In the genomic region with DNA sequence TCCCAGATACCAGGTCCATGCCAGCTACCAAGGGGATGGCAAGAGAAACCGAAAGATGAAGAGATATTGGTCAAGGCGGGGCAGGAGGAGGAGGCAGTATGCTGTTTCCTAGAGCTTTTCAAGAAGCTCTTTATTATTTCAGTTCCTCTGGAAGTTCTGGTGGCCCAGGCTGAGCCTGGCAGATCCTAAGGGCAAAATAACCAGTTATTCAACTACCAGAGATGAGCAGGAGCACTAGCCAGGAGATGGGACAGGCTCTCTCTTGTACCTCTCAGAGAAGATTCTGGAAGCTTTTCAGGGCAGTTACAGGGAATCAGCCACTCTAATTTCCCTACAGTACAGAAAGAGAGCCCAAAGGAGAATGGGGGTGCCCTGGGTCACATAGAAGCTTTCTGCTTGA, we compare ENCODE assay signal across 22 cellular contexts. TPM values are rescaled to one million over a fixed set of nuclear protein-coding genes. Genes with fewer than 3 reads are reported as not detected.
DNase-seq lines count a peak whose midpoint lies in the region; ATAC-seq and TF ChIP-seq lines count a peak whose summit lies in the region.
"Had no signal": no experiment of that assay in that cellular context is flagged by ENCODE, and none has a peak within 500 bp of the region (broad histone marks: within the 10 kb centered on the region; RNA-seq: fewer than 3 reads in every experiment).

No MANE protein-coding gene starts in this region.

- intact Hi-C loops in natural killer cell (cut with micrococcal nuclease) = no loop called here
- intact Hi-C loops in vagina (cut with DNase I) = no loop called here

- DNase-seq in natural killer cell (no peak), endothelial cell (ENCODE audit: low spot score) (no peak), neural crest cell (ENCODE audit: low read depth, low spot score) (no peak), vagina (ENCODE audit: extremely low spot score in 2 of 2) (no peak), middle frontal gyrus (ENCODE audit: extremely low spot score, low spot score) (no peak), SKM-1 (lab: John Stamatoyannopoulos, UW; ENCODE audit: unreplicated experiment) (no peak)
- DNase-seq in natural killer cell treated with Interleukin-12 subunit alpha and Interleukin-12 subunit beta and Interleukin-15 and Interleukin-18, amount 100 ng/mL, for 72 hours (ENCODE audit: low spot score) = no peak
- DNase-seq in activated CD4-positive, alpha-beta T cell treated with anti-CD3 and anti-CD28 coated beads, Interleukin-2, amount 50 U/mL, for 1 hour = no peak
- DNase-seq: C1 segment of cervical spinal cord, DMS 273 treated with DMSO at 0.1 percent for 48 hours, GF-D8, Kasumi-1, NCI-H1105 treated with DMSO at 0.1 percent for 48 hours, NCI-H1694 treated with DMSO at 0.1 percent for 48 hours, NCI-H2107, NCI-H2227 treated with DMSO at 0.1 percent for 48 hours, NCI-H524 had no signal

- TF ChIP-seq CTCF in natural killer cell (IDR thresholded peaks at IDR 0.05) = no peak
- no peak for TF ChIP-seq CTCF in endothelial cell (IDR thresholded peaks at IDR 0.05; ENCODE audit: unreplicated experiment)
- no peak for TF ChIP-seq CTCF in neural crest cell (conservative IDR thresholded peaks at IDR 0.05)
- no peak for TF ChIP-seq CTCF in vagina (IDR thresholded peaks at IDR 0.05)

- H3K9me3 Mint-ChIP-seq in natural killer cell = no peaks in the 10 kb centered on the region
- no peaks in the 10 kb centered on the region for H3K9me3 Mint-ChIP-seq in natural killer cell treated with Interleukin-12 subunit alpha and Interleukin-12 subunit beta and Interleukin-15 and Interleukin-18, amount 100 ng/mL, for 72 hours
- H3K9me3 Mint-ChIP-seq in endothelial cell (ENCODE audit: unreplicated experiment) = no peaks in the 10 kb centered on the region
- H3K9me3 Mint-ChIP-seq in neural crest cell = no peaks in the 10 kb centered on the region
- H3K9me3 Mint-ChIP-seq: GM23338, IgD-negative memory B cell had no signal

- no peaks in the 10 kb centered on the region for H3K27me3 ChIP-seq in vagina

- H3K27ac Mint-ChIP-seq in natural killer cell (peak overlapping the region in 1 of 2 donors; percentile 64), endothelial cell (ENCODE audit: unreplicated experiment) (no peak overlapping the region), neural crest cell (ENCODE audit: unreplicated experiment) (no peak overlapping the region)
- peak overlapping the region in 1 of 2 donors; percentile 61 for H3K27ac Mint-ChIP-seq in natural killer cell treated with Interleukin-12 subunit alpha and Interleukin-12 subunit beta and Interleukin-15 and Interleukin-18, amount 100 ng/mL, for 72 hours
- H3K27ac Mint-ChIP-seq: GM23338 had no signal

- TF ChIP-seq POLR2A in vagina (IDR thresholded peaks at IDR 0.05) = no peak

- H3K27me3 Mint-ChIP-seq in natural killer cell (ENCODE audit: low read depth in 2 of 2) (no peaks in the 10 kb centered on the region), endothelial cell (ENCODE audit: unreplicated experiment) (peaks cover 13% of the 10 kb centered on the region), neural crest cell (ENCODE audit: low read depth) (no peaks in the 10 kb centered on the region)
- H3K27me3 Mint-ChIP-seq in natural killer cell treated with Interleukin-12 subunit alpha and Interleukin-12 subunit beta and Interleukin-15 and Interleukin-18, amount 100 ng/mL, for 72 hours = no peaks in the 10 kb centered on the region
- H3K27me3 Mint-ChIP-seq: IgD-negative memory B cell had no signal

- H3K4me1 Mint-ChIP-seq in natural killer cell (peaks cover 40 to 51% of the 10 kb centered on the region in 2 donors), endothelial cell (ENCODE audit: unreplicated experiment) (peaks cover 27% of the 10 kb centered on the region), neural crest cell (peaks cover 11% of the 10 kb centered on the region)
- peaks cover 30 to 35% of the 10 kb centered on the region in 2 donors for H3K4me1 Mint-ChIP-seq in natural killer cell treated with Interleukin-12 subunit alpha and Interleukin-12 subunit beta and Interleukin-15 and Interleukin-18, amount 100 ng/mL, for 72 hours (ENCODE audit: low read depth in 2 of 2)

- peak overlapping the region; percentile 16 for H3K27ac ChIP-seq in vagina
- H3K27ac ChIP-seq: A549, HL-60 had no signal

- ATAC-seq in natural killer cell = no peak
- ATAC-seq in natural killer cell treated with Interleukin-12 subunit alpha and Interleukin-12 subunit beta and Interleukin-15 and Interleukin-18, amount 100 ng/mL, for 72 hours = no peak
- ATAC-seq: A549, GM23338, HCT116 had no signal

- H3K4me3 Mint-ChIP-seq in natural killer cell (peak overlapping the region; percentile 9), endothelial cell (ENCODE audit: unreplicated experiment) (peak overlapping the region; percentile 51), neural crest cell (peak overlapping the region; percentile 81)
- no peak overlapping the region for H3K4me3 Mint-ChIP-seq in natural killer cell treated with Interleukin-12 subunit alpha and Interleukin-12 subunit beta and Interleukin-15 and Interleukin-18, amount 100 ng/mL, for 72 hours
- H3K4me3 Mint-ChIP-seq: GM23338 had no signal

- H3K9me3 ChIP-seq in vagina = no peaks in the 10 kb centered on the region
- H3K9me3 ChIP-seq: A549 had no signal

- H3K4me3 ChIP-seq in vagina = no peak overlapping the region
- H3K4me3 ChIP-seq: A549, GM23338 had no signal

- H3K36me3 Mint-ChIP-seq in natural killer cell = no peaks in the 10 kb centered on the region
- peaks cover 11% of the 10 kb centered on the region for H3K36me3 Mint-ChIP-seq in natural killer cell treated with Interleukin-12 subunit alpha and Interleukin-12 subunit beta and Interleukin-15 and Interleukin-18, amount 100 ng/mL, for 72 hours
- peaks cover 22% of the 10 kb centered on the region for H3K36me3 Mint-ChIP-seq in endothelial cell (ENCODE audit: low read depth, unreplicated experiment)
- H3K36me3 Mint-ChIP-seq in neural crest cell (ENCODE audit: low read depth) = no peaks in the 10 kb centered on the region

- peaks cover 53% of the 10 kb centered on the region for H3K4me1 ChIP-seq in vagina

- peaks cover 0 to 14% of the 10 kb centered on the region in 2 donors for H3K36me3 ChIP-seq in vagina

RNA-seq across cellular contexts. Expression of a gene that starts 5.3 kb away (rescaled TPM):
- 10 to 100 TPM; 47.3 to 54.2 (median 48.7) TPM for total RNA-seq in natural killer cell
- total RNA-seq in natural killer cell treated with Interleukin-12 subunit alpha and Interleukin-12 subunit beta and Interleukin-15 and Interleukin-18, amount 100 ng/mL, for 72 hours = 10 to 100 TPM; 39.5 to 39.7 TPM
- total RNA-seq in endothelial cell (ENCODE audit: unreplicated experiment) = 20.5 TPM
- 32.4 and 36.5 TPM in 2 replicates for total RNA-seq in neural crest cell
- 29.7 TPM for total RNA-seq in vagina
